8 cellular contexts compared by ENCODE assay signal in the genomic region with DNA sequence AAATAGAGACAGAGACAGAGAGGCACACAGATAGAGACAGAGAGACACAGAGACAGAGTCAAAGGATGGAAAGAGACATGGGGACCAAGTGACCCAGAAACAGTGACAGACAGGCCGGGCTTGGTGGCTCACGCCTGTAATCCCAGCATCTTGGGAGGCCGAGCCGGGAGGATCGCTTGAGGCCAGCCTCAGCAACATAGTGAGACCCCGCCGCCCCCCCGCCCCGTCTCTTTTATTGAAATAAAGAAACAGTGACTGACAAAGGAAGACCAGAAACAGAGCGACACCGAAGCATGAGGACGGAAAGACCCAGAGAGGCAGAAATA.
DNase-seq lines count a peak whose midpoint lies in the region; ATAC-seq lines count a peak whose summit lies in the region.

No MANE protein-coding gene starts in this region.

- no peaks in the 10 kb centered on the region for H3K36me3 Mint-ChIP-seq in activated naive CD8-positive, alpha-beta T cell
- H3K36me3 Mint-ChIP-seq in stimulated activated effector memory CD8-positive, alpha-beta T cell treated with anti-CD3 and anti-CD28 coated beads, Interleukin-12 subunit alpha, Interleukin-12 subunit beta, amount 100 ng/mL, for 72 hours: peaks cover 6% of the 10 kb centered on the region

- no peak for ATAC-seq in stimulated activated effector memory CD8-positive, alpha-beta T cell treated with anti-CD3 and anti-CD28 coated beads, Interleukin-12 subunit alpha, Interleukin-12 subunit beta, amount 100 ng/mL, for 72 hours
- no peak for ATAC-seq in GM21390 (IDR thresholded peaks at IDR 0.05; ENCODE audit: unreplicated experiment)

- H3K4me1 Mint-ChIP-seq in activated naive CD8-positive, alpha-beta T cell (ENCODE audit: low read depth): peaks cover 23% of the 10 kb centered on the region
- H3K4me1 Mint-ChIP-seq in stimulated activated effector memory CD8-positive, alpha-beta T cell treated with anti-CD3 and anti-CD28 coated beads, Interleukin-12 subunit alpha, Interleukin-12 subunit beta, amount 100 ng/mL, for 72 hours: peaks cover 44% of the 10 kb centered on the region

- in situ Hi-C loops in ACHN (cut with HindIII; ENCODE audit: low pct_ligation_motif_present, low pct_unique_long_range_greater_than_20kb, low sequenced_read_pairs): no loop called here

- H3K4me1 ChIP-seq in HUES6 (ENCODE audit: control insufficient read depth, insufficient read depth, low read length) (peaks cover 18% of the 10 kb centered on the region), iPS-15b (ENCODE audit: control insufficient read depth, insufficient read depth, low read length) (peaks cover 6% of the 10 kb centered on the region)

- H3K27ac ChIP-seq in HUES6 (ENCODE audit: low read depth, low read length): no peak overlapping the region

- peaks cover 4% of the 10 kb centered on the region for H3K27me3 Mint-ChIP-seq in activated naive CD8-positive, alpha-beta T cell

- H3K9ac ChIP-seq in HUES6 (ENCODE audit: low read length): peak overlapping the region; percentile 61
- H3K9ac ChIP-seq in iPS-15b (ENCODE audit: low read depth, low read length): no peak overlapping the region

- H3K9me3 ChIP-seq in HUES6 (ENCODE audit: control insufficient read depth, insufficient read depth, low read depth, low read length) (no peaks in the 10 kb centered on the region), iPS-15b (ENCODE audit: control insufficient read depth, insufficient read depth, low read length) (no peaks in the 10 kb centered on the region)

- H3K4me3 ChIP-seq in HUES6 (ENCODE audit: low read depth, low read length): peak overlapping the region; percentile 85
- H3K4me3 ChIP-seq in iPS-15b (ENCODE audit: low read depth, low read length): peak overlapping the region; percentile 69

- no peaks in the 10 kb centered on the region for H3K9me3 Mint-ChIP-seq in activated naive CD8-positive, alpha-beta T cell (ENCODE audit: low read depth)
- no peaks in the 10 kb centered on the region for H3K9me3 Mint-ChIP-seq in stimulated activated effector memory CD8-positive, alpha-beta T cell treated with anti-CD3 and anti-CD28 coated beads, Interleukin-12 subunit alpha, Interleukin-12 subunit beta, amount 100 ng/mL, for 72 hours

- no peak for DNase-seq in stimulated activated effector memory CD8-positive, alpha-beta T cell treated with anti-CD3 and anti-CD28 coated beads, Interleukin-12 subunit alpha, Interleukin-12 subunit beta, amount 100 ng/mL, for 72 hours (ENCODE audit: low spot score in 2 of 2)
- DNase-seq in ACHN (no peak), COLO668 (lab: John Stamatoyannopoulos, UW; ENCODE audit: unreplicated experiment) (no peak), NOMO-1 treated with DMSO at 0.1 percent for 48 hours (lab: John Stamatoyannopoulos, UW; ENCODE audit: unreplicated experiment) (no peak)

- no peak overlapping the region for H3K27ac Mint-ChIP-seq in activated naive CD8-positive, alpha-beta T cell
- peak overlapping the region; percentile 88 for H3K27ac Mint-ChIP-seq in stimulated activated effector memory CD8-positive, alpha-beta T cell treated with anti-CD3 and anti-CD28 coated beads, Interleukin-12 subunit alpha, Interleukin-12 subunit beta, amount 100 ng/mL, for 72 hours

- H3K36me3 ChIP-seq in HUES6 (ENCODE audit: control insufficient read depth, insufficient read depth, low read length) (no peaks in the 10 kb centered on the region), iPS-15b (ENCODE audit: control insufficient read depth, insufficient read depth, low read length) (peaks cover 6% of the 10 kb centered on the region)

- peak overlapping the region; percentile 94 for H3K4me3 Mint-ChIP-seq in activated naive CD8-positive, alpha-beta T cell
- H3K4me3 Mint-ChIP-seq in stimulated activated effector memory CD8-positive, alpha-beta T cell treated with anti-CD3 and anti-CD28 coated beads, Interleukin-12 subunit alpha, Interleukin-12 subunit beta, amount 100 ng/mL, for 72 hours: peak overlapping the region; percentile 80

- peaks cover 3% of the 10 kb centered on the region for H3K27me3 ChIP-seq in HUES6 (ENCODE audit: control insufficient read depth, insufficient read depth, low read length)
- H3K27me3 ChIP-seq in iPS-15b (ENCODE audit: control insufficient read depth, insufficient read depth, low read length): peaks cover 7% of the 10 kb centered on the region
